1 cellular context compared by ENCODE assay signal in the genomic region with DNA sequence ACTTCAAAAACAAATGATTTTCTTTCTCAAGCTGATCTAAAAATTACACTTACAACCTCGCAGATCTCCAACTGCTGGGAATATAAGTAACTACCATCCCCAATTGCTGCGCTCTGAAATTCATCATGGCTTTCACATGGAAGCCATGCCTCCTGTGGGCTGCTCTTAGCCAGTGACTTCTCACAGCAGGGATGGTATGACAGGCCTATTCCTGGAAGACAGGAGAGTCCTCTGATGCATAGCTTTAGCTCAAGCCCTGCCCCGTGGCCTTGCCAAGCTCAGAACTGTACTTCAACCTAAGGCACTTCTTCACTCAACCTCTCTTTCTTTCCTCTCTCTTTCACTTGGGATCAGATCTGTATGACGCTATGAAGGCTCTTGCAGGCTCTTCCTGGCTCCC.
TF ChIP-seq lines count a peak whose summit lies in the region.

No MANE protein-coding gene starts in this region.

TF ChIP-seq in GM23338, 12 proteins besides CTCF, POLR2A, EP300 and RAD21 (continued from another document):
- TF ChIP-seq, protein P1, sequence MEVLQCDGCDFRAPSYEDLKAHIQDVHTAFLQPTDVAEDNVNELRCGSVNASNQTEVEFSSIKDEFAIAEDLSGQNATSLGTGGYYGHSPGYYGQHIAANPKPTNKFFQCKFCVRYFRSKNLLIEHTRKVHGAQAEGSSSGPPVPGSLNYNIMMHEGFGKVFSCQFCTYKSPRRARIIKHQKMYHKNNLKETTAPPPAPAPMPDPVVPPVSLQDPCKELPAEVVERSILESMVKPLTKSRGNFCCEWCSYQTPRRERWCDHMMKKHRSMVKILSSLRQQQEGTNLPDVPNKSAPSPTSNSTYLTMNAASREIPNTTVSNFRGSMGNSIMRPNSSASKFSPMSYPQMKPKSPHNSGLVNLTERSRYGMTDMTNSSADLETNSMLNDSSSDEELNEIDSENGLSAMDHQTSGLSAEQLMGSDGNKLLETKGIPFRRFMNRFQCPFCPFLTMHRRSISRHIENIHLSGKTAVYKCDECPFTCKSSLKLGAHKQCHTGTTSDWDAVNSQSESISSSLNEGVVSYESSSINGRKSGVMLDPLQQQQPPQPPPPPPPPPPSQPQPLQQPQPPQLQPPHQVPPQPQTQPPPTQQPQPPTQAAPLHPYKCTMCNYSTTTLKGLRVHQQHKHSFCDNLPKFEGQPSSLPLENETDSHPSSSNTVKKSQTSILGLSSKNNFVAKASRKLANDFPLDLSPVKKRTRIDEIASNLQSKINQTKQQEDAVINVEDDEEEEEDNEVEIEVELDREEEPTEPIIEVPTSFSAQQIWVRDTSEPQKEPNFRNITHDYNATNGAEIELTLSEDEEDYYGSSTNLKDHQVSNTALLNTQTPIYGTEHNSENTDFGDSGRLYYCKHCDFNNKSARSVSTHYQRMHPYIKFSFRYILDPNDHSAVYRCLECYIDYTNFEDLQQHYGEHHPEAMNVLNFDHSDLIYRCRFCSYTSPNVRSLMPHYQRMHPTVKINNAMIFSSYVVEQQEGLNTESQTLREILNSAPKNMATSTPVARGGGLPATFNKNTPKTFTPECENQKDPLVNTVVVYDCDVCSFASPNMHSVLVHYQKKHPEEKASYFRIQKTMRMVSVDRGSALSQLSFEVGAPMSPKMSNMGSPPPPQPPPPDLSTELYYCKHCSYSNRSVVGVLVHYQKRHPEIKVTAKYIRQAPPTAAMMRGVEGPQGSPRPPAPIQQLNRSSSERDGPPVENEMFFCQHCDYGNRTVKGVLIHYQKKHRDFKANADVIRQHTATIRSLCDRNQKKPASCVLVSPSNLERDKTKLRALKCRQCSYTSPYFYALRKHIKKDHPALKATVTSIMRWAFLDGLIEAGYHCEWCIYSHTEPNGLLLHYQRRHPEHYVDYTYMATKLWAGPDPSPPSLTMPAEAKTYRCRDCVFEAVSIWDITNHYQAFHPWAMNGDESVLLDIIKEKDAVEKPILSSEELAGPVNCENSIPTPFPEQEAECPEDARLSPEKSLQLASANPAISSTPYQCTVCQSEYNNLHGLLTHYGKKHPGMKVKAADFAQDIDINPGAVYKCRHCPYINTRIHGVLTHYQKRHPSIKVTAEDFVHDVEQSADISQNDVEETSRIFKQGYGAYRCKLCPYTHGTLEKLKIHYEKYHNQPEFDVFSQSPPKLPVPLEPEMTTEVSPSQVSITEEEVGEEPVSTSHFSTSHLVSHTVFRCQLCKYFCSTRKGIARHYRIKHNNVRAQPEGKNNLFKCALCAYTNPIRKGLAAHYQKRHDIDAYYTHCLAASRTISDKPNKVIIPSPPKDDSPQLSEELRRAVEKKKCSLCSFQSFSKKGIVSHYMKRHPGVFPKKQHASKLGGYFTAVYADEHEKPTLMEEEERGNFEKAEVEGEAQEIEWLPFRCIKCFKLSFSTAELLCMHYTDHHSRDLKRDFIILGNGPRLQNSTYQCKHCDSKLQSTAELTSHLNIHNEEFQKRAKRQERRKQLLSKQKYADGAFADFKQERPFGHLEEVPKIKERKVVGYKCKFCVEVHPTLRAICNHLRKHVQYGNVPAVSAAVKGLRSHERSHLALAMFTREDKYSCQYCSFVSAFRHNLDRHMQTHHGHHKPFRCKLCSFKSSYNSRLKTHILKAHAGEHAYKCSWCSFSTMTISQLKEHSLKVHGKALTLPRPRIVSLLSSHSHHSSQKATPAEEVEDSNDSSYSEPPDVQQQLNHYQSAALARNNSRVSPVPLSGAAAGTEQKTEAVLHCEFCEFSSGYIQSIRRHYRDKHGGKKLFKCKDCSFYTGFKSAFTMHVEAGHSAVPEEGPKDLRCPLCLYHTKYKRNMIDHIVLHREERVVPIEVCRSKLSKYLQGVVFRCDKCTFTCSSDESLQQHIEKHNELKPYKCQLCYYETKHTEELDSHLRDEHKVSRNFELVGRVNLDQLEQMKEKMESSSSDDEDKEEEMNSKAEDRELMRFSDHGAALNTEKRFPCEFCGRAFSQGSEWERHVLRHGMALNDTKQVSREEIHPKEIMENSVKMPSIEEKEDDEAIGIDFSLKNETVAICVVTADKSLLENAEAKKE (CRISPR knock-in tag; IDR thresholded peaks at IDR 0.05) = no peak
